8 cellular contexts compared by ENCODE assay signal in genomic region chr6:144007455-144007778, GRCh38. TPM values are rescaled to one million over a fixed set of nuclear protein-coding genes. Genes with fewer than 3 reads are reported as not detected.
A peak's percentile ranks its signal among the peaks of the same experiment; 100 is the strongest.
DNase-seq lines count a peak whose midpoint lies in the region; ATAC-seq and TF ChIP-seq lines count a peak whose summit lies in the region.

No MANE protein-coding gene starts in this region.

- H3K9ac ChIP-seq in HUES64 (ENCODE audit: low read depth, low read length): 0 out of 2 replicates have a peak overlapping the region, but pooled peaks have one; percentile 36
- H3K9ac ChIP-seq in smooth muscle cell (ENCODE audit: low read depth): peak overlapping the region; percentile 86

- peak; percentile 22 to 42 for ATAC-seq in activated naive CD4-positive, alpha-beta T cell treated with anti-CD3 and anti-CD28 coated beads, Interleukin-2, amount 50 U/mL, for 72 hours
- ATAC-seq in HG03039 (IDR thresholded peaks at IDR 0.05; ENCODE audit: unreplicated experiment): no peak
- no peak for ATAC-seq in GM21576 (IDR thresholded peaks at IDR 0.05; ENCODE audit: unreplicated experiment)

- H4K20me1 ChIP-seq in smooth muscle cell (ENCODE audit: low read depth): no peaks in the 10 kb centered on the region

- DNase-seq in activated naive CD4-positive, alpha-beta T cell treated with anti-CD3 and anti-CD28 coated beads, Interleukin-2, amount 50 U/mL, for 72 hours (ENCODE audit: low spot score in 2 of 2): no peak
- DNase-seq in smooth muscle cell (lab: John Stamatoyannopoulos, UW; ENCODE audit: unreplicated experiment) (no peak), NCI-H2081 treated with DMSO at 0.1 percent for 48 hours (lab: John Stamatoyannopoulos, UW) (no peak), SW480 (ENCODE audit: low spot score) (no peak)

- H3K9me3 ChIP-seq in HUES64 (ENCODE audit: insufficient read depth, low read depth, low read length) (0 out of 2 replicates have a peak, but pooled peaks cover 6% of the 10 kb centered on the region), iPS-18c (ENCODE audit: control insufficient read depth, insufficient read depth, low read length) (no peaks in the 10 kb centered on the region), smooth muscle cell (replicated peaks; ENCODE audit: low read depth) (no peaks in the 10 kb centered on the region)

- peak overlapping the region in 1 of 2 donors; percentile 36 for H3K27ac Mint-ChIP-seq in activated naive CD4-positive, alpha-beta T cell treated with anti-CD3 and anti-CD28 coated beads, Interleukin-2, amount 50 U/mL, for 72 hours

- no peaks in the 10 kb centered on the region for H3K36me3 Mint-ChIP-seq in activated naive CD4-positive, alpha-beta T cell treated with anti-CD3 and anti-CD28 coated beads, Interleukin-2, amount 50 U/mL, for 72 hours

- H3K79me2 ChIP-seq in smooth muscle cell (ENCODE audit: low read depth): peaks cover 42% of the 10 kb centered on the region

- H3K36me3 ChIP-seq in HUES64 (ENCODE audit: insufficient read depth, low read length): no peaks in the 10 kb centered on the region
- no peaks in the 10 kb centered on the region for H3K36me3 ChIP-seq in smooth muscle cell (ENCODE audit: low read depth)

- no peaks in the 10 kb centered on the region for H3K9me3 Mint-ChIP-seq in activated naive CD4-positive, alpha-beta T cell treated with anti-CD3 and anti-CD28 coated beads, Interleukin-2, amount 50 U/mL, for 72 hours

- WGBS in HUES64: 61% methylated on average over 6 of the region's 6 CpGs
- WGBS in smooth muscle cell (ENCODE audit: low lambda C conversion rate): 49% methylated on average over 6 of the region's 6 CpGs

- peak overlapping the region; percentile 52 for H3K4me3 ChIP-seq in HUES64 (ENCODE audit: low read length)
- peak overlapping the region; percentile 50; the same call in 1 of the 2 replicates for H3K4me3 ChIP-seq in iPS-18c (ENCODE audit: insufficient read depth, low read depth, low read length)
- H3K4me3 ChIP-seq in smooth muscle cell: peak overlapping the region; percentile 65

- H3K4me1 ChIP-seq in HUES64 (ENCODE audit: insufficient read depth, low read length) (no peaks in the 10 kb centered on the region), smooth muscle cell (ENCODE audit: low read depth) (no peaks in the 10 kb centered on the region)

- peaks cover 64% of the 10 kb centered on the region for H3K27me3 ChIP-seq in HUES64 (ENCODE audit: insufficient read depth, low read length)
- no peaks in the 10 kb centered on the region for H3K27me3 ChIP-seq in smooth muscle cell (ENCODE audit: low read depth)

- peak overlapping the region; percentile 80 for H3K4me2 ChIP-seq in smooth muscle cell

- H3F3A ChIP-seq in smooth muscle cell (ENCODE audit: low read depth): peaks cover 4% of the 10 kb centered on the region

- H3K27ac ChIP-seq in HUES64 (ENCODE audit: low read depth, low read length): no peak overlapping the region
- peak overlapping the region; percentile 89 for H3K27ac ChIP-seq in smooth muscle cell (ENCODE audit: low read depth)

- peak overlapping the region; percentile 65 for H2AFZ ChIP-seq in smooth muscle cell (ENCODE audit: low read depth)

- no peak for TF ChIP-seq CTCF in smooth muscle cell (IDR thresholded peaks at IDR 0.05; ENCODE audit: borderline replicate concordance, insufficient read depth, poor library complexity, severe bottlenecking)

RNA-seq across cellular contexts. Expression of gene PLAGL1, which starts 0.6 kb away (rescaled TPM):
- polyA plus RNA-seq in HUES64 (2013, experiment 1 of 2): 14.2 TPM
- 11.6 TPM for polyA plus RNA-seq in HUES64 (2013, experiment 2 of 2)
- 10 to 100 TPM; 11.0 to 18.8 TPM for total RNA-seq in activated naive CD4-positive, alpha-beta T cell treated with anti-CD3 and anti-CD28 coated beads, Interleukin-2, amount 50 U/mL, for 72 hours
- total RNA-seq in smooth muscle cell: 99.7 and 102 TPM in 2 replicates
- polyA plus RNA-seq in smooth muscle cell: 130 and 138 TPM in 2 replicates

Comparison
In these comparisons a context has a peak if more than half of its experiments do, and no peak if none do; other contexts are left out.
1. ATAC-seq: peak in activated naive CD4-positive, alpha-beta T cell treated with anti-CD3 and anti-CD28 coated beads, Interleukin-2, amount 50 U/mL, for 72 hours (2 of 2); none in HG03039 (single experiment) and GM21576 (single experiment).
2. Peak in every context shown above with its lines, with median percentiles within 50 percentile points of each other: H3K4me3 ChIP-seq.